Comparison of ENCODE assay signal across 1 cellular context in genomic region chr2:189783927-189784867, GRCh38.
TF ChIP-seq lines count a peak whose summit lies in the region.

A gene with protein sequence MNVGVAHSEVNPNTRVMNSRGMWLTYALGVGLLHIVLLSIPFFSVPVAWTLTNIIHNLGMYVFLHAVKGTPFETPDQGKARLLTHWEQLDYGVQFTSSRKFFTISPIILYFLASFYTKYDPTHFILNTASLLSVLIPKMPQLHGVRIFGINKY (minus strand): TSS chr2:189784339. CDS start chr2:189782595, 1,744 bp downstream.
Gene PMS1, plus strand, starts transcription at chr2:189784450. Its CDS starts 7,360 bp downstream, at chr2:189791810.

TF ChIP-seq in H1, 55 proteins besides CTCF, POLR2A, EP300 and RAD21:
- peak; percentile 99 for TF ChIP-seq PHF8 (conservative IDR thresholded peaks at IDR 0.05; ENCODE audit: low read depth, low read length)
- no peak for TF ChIP-seq CHD1 (IDR thresholded peaks at IDR 0.05; ENCODE audit: low read depth, low read length)
- TF ChIP-seq HDAC2 (IDR thresholded peaks at IDR 0.05; ENCODE audit: borderline replicate concordance in 1 of 2, low read depth in 2 of 2, low read length in 2 of 2): peak in 1 of 2 experiments; percentile 94; a peak in 2 of 4 replicates
- TF ChIP-seq SIX5 (IDR thresholded peaks at IDR 0.05; ENCODE audit: low read depth, low read length): no peak
- TF ChIP-seq, protein P1, sequence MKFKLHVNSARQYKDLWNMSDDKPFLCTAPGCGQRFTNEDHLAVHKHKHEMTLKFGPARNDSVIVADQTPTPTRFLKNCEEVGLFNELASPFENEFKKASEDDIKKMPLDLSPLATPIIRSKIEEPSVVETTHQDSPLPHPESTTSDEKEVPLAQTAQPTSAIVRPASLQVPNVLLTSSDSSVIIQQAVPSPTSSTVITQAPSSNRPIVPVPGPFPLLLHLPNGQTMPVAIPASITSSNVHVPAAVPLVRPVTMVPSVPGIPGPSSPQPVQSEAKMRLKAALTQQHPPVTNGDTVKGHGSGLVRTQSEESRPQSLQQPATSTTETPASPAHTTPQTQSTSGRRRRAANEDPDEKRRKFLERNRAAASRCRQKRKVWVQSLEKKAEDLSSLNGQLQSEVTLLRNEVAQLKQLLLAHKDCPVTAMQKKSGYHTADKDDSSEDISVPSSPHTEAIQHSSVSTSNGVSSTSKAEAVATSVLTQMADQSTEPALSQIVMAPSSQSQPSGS (IDR thresholded peaks at IDR 0.05; ENCODE audit: low read length): peak; percentile 23; the same call in 1 of the 2 replicates
- TF ChIP-seq, protein P2, sequence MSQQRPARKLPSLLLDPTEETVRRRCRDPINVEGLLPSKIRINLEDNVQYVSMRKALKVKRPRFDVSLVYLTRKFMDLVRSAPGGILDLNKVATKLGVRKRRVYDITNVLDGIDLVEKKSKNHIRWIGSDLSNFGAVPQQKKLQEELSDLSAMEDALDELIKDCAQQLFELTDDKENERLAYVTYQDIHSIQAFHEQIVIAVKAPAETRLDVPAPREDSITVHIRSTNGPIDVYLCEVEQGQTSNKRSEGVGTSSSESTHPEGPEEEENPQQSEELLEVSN (IDR thresholded peaks at IDR 0.05): peak; percentile 91
- TF ChIP-seq TAF1 (IDR thresholded peaks at IDR 0.05; ENCODE audit: low read depth, low read length): peak; percentile 84
- TF ChIP-seq FOSL1 (IDR thresholded peaks at IDR 0.05; ENCODE audit: insufficient read depth, low read depth, low read length): peak; percentile 67; the same call in 1 of the 2 replicates
- no peak for TF ChIP-seq SIRT6 (IDR thresholded peaks at IDR 0.05; ENCODE audit: low read length)
- peak; percentile 73 for TF ChIP-seq CREB1 (IDR thresholded peaks at IDR 0.05)
- peak; percentile 76 for TF ChIP-seq CHD2 (IDR thresholded peaks at IDR 0.05; ENCODE audit: low read length)
- peak; percentile 71 for TF ChIP-seq TBP (IDR thresholded peaks at IDR 0.05; ENCODE audit: low read depth, low read length)
- no peak for TF ChIP-seq JUN (IDR thresholded peaks at IDR 0.05; ENCODE audit: low read depth, low read length)
- peak; percentile 97 for TF ChIP-seq ASH2L (IDR thresholded peaks at IDR 0.05; ENCODE audit: low read length)
- TF ChIP-seq, protein P3, sequence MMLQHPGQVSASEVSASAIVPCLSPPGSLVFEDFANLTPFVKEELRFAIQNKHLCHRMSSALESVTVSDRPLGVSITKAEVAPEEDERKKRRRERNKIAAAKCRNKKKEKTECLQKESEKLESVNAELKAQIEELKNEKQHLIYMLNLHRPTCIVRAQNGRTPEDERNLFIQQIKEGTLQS (IDR thresholded peaks at IDR 0.05; ENCODE audit: insufficient read depth, low read depth, low read length): no peak
- TF ChIP-seq POU5F1 (IDR thresholded peaks at IDR 0.05; ENCODE audit: low read depth, low read length): no peak
- 0 out of 2 replicates have a peak, but pooled peaks have one; percentile 30 for TF ChIP-seq YY1 (IDR thresholded peaks at IDR 0.05; ENCODE audit: low read depth, low read length)
- peak; percentile 37 for TF ChIP-seq TAF7 (optimal IDR thresholded peaks at IDR 0.05; ENCODE audit: borderline replicate concordance, low read depth, low read length)
- TF ChIP-seq GTF2F1 (IDR thresholded peaks at IDR 0.05; ENCODE audit: borderline replicate concordance, low read depth, low read length): 0 out of 2 replicates have a peak, but pooled peaks have one; percentile 46
- no peak for TF ChIP-seq HDAC6 (IDR thresholded peaks at IDR 0.05; ENCODE audit: low read depth, low read length)
- TF ChIP-seq SP2 (IDR thresholded peaks at IDR 0.05; ENCODE audit: low read length): peak; percentile 50; the same call in 1 of the 2 replicates
- TF ChIP-seq BACH1 (IDR thresholded peaks at IDR 0.05; ENCODE audit: low read length): peak; percentile 4; the same call in 1 of the 2 replicates
- TF ChIP-seq POLR2AphosphoS5 (IDR thresholded peaks at IDR 0.05; ENCODE audit: low read depth, low read length): peak; percentile 98
- peak; percentile 94; the same call in 1 of the 2 replicates for TF ChIP-seq KDM1A (IDR thresholded peaks at IDR 0.05; ENCODE audit: borderline replicate concordance, low read length)
- TF ChIP-seq, protein P4, sequence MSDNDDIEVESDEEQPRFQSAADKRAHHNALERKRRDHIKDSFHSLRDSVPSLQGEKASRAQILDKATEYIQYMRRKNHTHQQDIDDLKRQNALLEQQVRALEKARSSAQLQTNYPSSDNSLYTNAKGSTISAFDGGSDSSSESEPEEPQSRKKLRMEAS (IDR thresholded peaks at IDR 0.05): peak; percentile 83
- TF ChIP-seq CEBPB (IDR thresholded peaks at IDR 0.05; ENCODE audit: low read depth, low read length): no peak
- TF ChIP-seq SIN3A (conservative IDR thresholded peaks at IDR 0.05 in 1 of 2, IDR thresholded peaks at IDR 0.05 in 1 of 2; ENCODE audit: low read depth in 1 of 2, low read length in 2 of 2): peak in 1 of 2 experiments; percentile 17; a peak in 1 of 4 replicates
- peak; percentile 94 for TF ChIP-seq KDM4A (IDR thresholded peaks at IDR 0.05; ENCODE audit: low read depth, low read length, severe bottlenecking)
- TF ChIP-seq NRF1 (IDR thresholded peaks at IDR 0.05; ENCODE audit: low read depth, low read length): peak; percentile 49
